ENCODE assay signal across 31 cellular contexts in the genomic region with DNA sequence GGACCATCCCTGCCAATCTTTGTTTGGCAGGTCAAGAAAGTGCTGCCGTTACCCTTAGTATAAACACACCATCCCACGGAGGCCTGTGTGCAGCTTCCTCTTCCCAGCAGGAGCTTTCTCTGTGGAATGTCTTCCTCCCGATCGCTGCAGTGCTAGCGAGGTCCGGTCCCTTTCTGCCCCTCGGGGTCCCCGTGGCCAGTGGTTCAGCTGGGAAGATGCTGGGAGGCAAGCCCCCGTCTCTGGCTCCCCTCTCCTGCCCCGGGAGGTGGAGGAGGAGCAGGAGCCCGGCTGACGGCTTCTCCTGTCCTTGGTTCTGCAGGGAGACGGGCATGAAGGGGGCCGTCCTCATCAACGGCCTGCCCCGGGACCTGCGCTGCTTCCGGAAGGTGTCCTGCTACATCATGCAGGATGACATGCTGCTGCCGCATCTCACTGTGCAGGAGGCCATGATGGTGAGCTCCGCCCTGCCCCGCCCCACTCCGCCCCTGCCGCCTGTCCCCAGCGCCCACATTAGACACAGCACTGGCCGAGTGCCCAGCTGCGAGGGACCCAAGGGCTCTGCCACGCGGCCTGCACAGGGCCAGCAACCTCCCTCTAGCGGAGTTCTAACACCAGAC. TPM values are rescaled to one million over a fixed set of nuclear protein-coding genes. Genes with fewer than 3 reads are reported as not detected.
"Had no signal": no experiment of that assay in that cellular context is flagged by ENCODE, and none has a peak within 500 bp of the region (broad histone marks: within the 10 kb centered on the region; RNA-seq: fewer than 3 reads in every experiment).

No MANE protein-coding gene starts in this region.

- DNase-seq: activated B cell treated with CpG ODN at 0.5 μM for 24 hours; activated CD4-positive, alpha-beta T cell treated with anti-CD3 and anti-CD28 coated beads for 48 hours; activated CD4-positive, alpha-beta T cell treated with anti-CD3 and anti-CD28 coated beads, Interleukin-2, amount 50 U/mL, for 1 hour; activated CD4-positive, alpha-beta T cell treated with anti-CD3 and anti-CD28 coated beads, Interleukin-2, amount 50 U/mL, for 48 hours; activated CD8-positive, alpha-beta memory T cell treated with anti-CD3 and anti-CD28 coated beads for 24 hours; activated CD8-positive, alpha-beta T cell treated with anti-CD3 and anti-CD28 coated beads for 36 hours; activated effector memory CD4-positive, alpha-beta T cell treated with Interleukin-2 at 50 U/mL for 16 hours; activated gamma-delta T cell treated with Interleukin-2 at 50 U/mL for 16 hours; activated naive CD4-positive, alpha-beta T cell treated with anti-CD3 and anti-CD28 coated beads, Interleukin-2, amount 50 U/mL, for 16 hours; activated naive CD4-positive, alpha-beta T cell treated with Interleukin-2 at 50 U/mL for 16 hours; activated T-cell treated with anti-CD3 and anti-CD28 coated beads, Interleukin-2, amount 50 U/mL, for 4 hours; amniotic stem cell; anterior cingulate cortex; brain microvascular endothelial cell; cortex of kidney; dermis blood vessel endothelial cell; effector CD4-positive, alpha-beta T cell; effector memory CD8-positive, alpha-beta T cell; erythroblast; foreskin keratinocyte; gastrocnemius medialis; glutamatergic neuron; heart left ventricle; T-helper 17 cell; T1000; WERI-Rb-1 had no signal

- H3K36me3 ChIP-seq: brain microvascular endothelial cell had no signal

- ATAC-seq: activated CD4-positive, CD25-positive, alpha-beta regulatory T cell treated with anti-CD3 and anti-CD28 coated beads, Interleukin-2, amount 50 U/mL, for 24 hours; activated CD8-positive, alpha-beta T cell treated with anti-CD3 and anti-CD28 coated beads for 36 hours; activated T-cell treated with anti-CD3 and anti-CD28 coated beads, Interleukin-2, amount 50 U/mL, for 4 hours; activated T-helper 17 cell treated with anti-CD3 and anti-CD28 coated beads, Interleukin-2, amount 50 U/mL, for 72 hours; effector memory CD8-positive, alpha-beta T cell; foreskin keratinocyte; gastrocnemius medialis; heart left ventricle; T-helper 17 cell had no signal

- H3K4me3 ChIP-seq: esophagus muscularis mucosa, gastrocnemius medialis, heart left ventricle had no signal

- H3K9me3 ChIP-seq: esophagus muscularis mucosa, gastrocnemius medialis, heart left ventricle had no signal

- H3K27me3 ChIP-seq: brain microvascular endothelial cell, esophagus muscularis mucosa, foreskin keratinocyte, gastrocnemius medialis, heart left ventricle had no signal

- H3K4me1 ChIP-seq: foreskin keratinocyte had no signal

- H3K27ac ChIP-seq: brain microvascular endothelial cell, esophagus muscularis mucosa, foreskin keratinocyte, gastrocnemius medialis, heart left ventricle, WERI-Rb-1 had no signal

RNA-seq across cellular contexts. Expression of a gene that starts 42.1 kb away (rescaled TPM):
- total RNA-seq: activated B cell treated with CpG ODN at 0.5 μM for 24 hours; activated CD8-positive, alpha-beta T cell treated with anti-CD3 and anti-CD28 coated beads for 36 hours; activated T-helper 17 cell treated with anti-CD3 and anti-CD28 coated beads, Interleukin-2, amount 50 U/mL, for 72 hours; astrocyte; cerebellum; foreskin keratinocyte; T-helper 17 cell had no signal
